Comparison of ENCODE assay signal across 9 cellular contexts in the genomic region with DNA sequence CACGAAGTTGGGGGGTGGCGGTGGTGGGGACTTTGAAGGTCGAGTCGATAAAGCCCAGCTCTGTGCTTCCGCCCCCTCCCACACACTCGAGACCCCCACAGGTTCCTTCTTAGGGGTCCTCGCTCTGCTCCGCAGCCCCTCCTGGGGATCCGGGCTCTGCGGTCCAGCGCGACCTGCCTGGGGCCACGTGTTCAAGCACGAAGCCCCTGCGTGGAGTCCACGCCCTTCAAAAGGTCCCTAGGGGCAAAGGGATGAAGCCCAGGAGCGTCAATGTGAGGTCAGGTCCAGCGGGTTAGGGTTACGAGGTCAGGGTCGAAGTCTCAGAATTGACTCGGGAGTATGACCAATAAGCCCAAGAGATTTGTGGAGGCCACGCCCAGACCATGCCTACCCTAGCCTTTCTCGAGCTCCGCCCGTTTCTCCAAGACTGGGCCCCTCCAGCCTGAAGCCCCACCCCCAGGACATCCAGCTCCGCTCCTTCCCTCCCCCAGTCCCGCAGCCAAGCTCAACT. TPM values are rescaled to one million over a fixed set of nuclear protein-coding genes. Genes with fewer than 3 reads are reported as not detected.
DNase-seq lines count a peak whose midpoint lies in the region; ATAC-seq and TF ChIP-seq lines count a peak whose summit lies in the region.
"Had no signal": no experiment of that assay in that cellular context is flagged by ENCODE, and none has a peak within 500 bp of the region (broad histone marks: within the 10 kb centered on the region; RNA-seq: fewer than 3 reads in every experiment).

No MANE protein-coding gene starts in this region.

- H3K9me3 ChIP-seq in Karpas-422 (ENCODE audit: low read length) (no peaks in the 10 kb centered on the region), heart left ventricle (no peaks in the 10 kb centered on the region)

- intact Hi-C loops in heart left ventricle (cut with DNase I), result loop anchor here in 3 of 10 donors (2.0 to 5.0 kb wide), 3 partner anchors 45 to 123 kb away; no protein-coding TSS in a partner anchor

- no peak overlapping the region for H2AFZ ChIP-seq in Karpas-422 (ENCODE audit: low read length)

- H3K79me2 ChIP-seq in Karpas-422 (ENCODE audit: low read length), result no peaks in the 10 kb centered on the region

- ATAC-seq in heart left ventricle, result peak in 3 of 4 donors; percentile 34 to 54 (median 46)
- ATAC-seq in HG03097 (IDR thresholded peaks at IDR 0.05; ENCODE audit: low FRiP score, unreplicated experiment), result no peak
- ATAC-seq in HG02970 (IDR thresholded peaks at IDR 0.05; ENCODE audit: low FRiP score, unreplicated experiment), result no peak

- no peak for TF ChIP-seq CTCF in heart left ventricle (IDR thresholded peaks at IDR 0.05)

- H3K9me2 ChIP-seq in Karpas-422 (replicated peaks; ENCODE audit: insufficient read depth, low read length), result no peaks in the 10 kb centered on the region

- H3K9ac ChIP-seq in Karpas-422 (ENCODE audit: low read length) (no peak overlapping the region), rectal smooth muscle tissue (ENCODE audit: low read length) (no peak overlapping the region)

- H3K4me2 ChIP-seq in Karpas-422 (ENCODE audit: low read depth, low read length, poor library complexity, severe bottlenecking), result no peak overlapping the region

- H3K4me1 ChIP-seq in Karpas-422 (ENCODE audit: low read length) (peaks cover 4% of the 10 kb centered on the region), heart left ventricle (peaks cover 12 to 45% (median 29%) of the 10 kb centered on the region in 12 donors), rectal smooth muscle tissue (ENCODE audit: control insufficient read depth, insufficient read depth, low read length) (peaks cover 3% of the 10 kb centered on the region)

- H3K4me3 ChIP-seq in Karpas-422 (ENCODE audit: low read length) (no peak overlapping the region), heart left ventricle (peak overlapping the region; percentile 28 to 65 (median 56)), rectal smooth muscle tissue (ENCODE audit: low read length) (peak overlapping the region; percentile 44)

- H3K27ac ChIP-seq in Karpas-422 (ENCODE audit: low read length) (no peak overlapping the region), heart left ventricle (no peak overlapping the region), rectal smooth muscle tissue (ENCODE audit: low read depth, low read length) (no peak overlapping the region)
- H3K27ac ChIP-seq: VCaP had no signal

- TF ChIP-seq POLR2A in heart left ventricle (IDR thresholded peaks at IDR 0.05), result no peak

- no peaks in the 10 kb centered on the region for H3K36me3 ChIP-seq in Karpas-422 (ENCODE audit: insufficient read depth, low read length)
- H3K36me3 ChIP-seq in heart left ventricle, result peaks cover 0 to 16% (median 7%) of the 10 kb centered on the region in 9 donors
- H3K36me3 ChIP-seq in rectal smooth muscle tissue (ENCODE audit: control insufficient read depth, insufficient read depth, low read length), result no peaks in the 10 kb centered on the region

- peaks cover 11% of the 10 kb centered on the region; the same call in 1 of the 2 replicates for H4K20me1 ChIP-seq in Karpas-422 (ENCODE audit: insufficient read depth, low read depth, low read length)

- DNase-seq in EL (peak; percentile 50), Karpas-422 (peak; percentile 68), heart left ventricle (peak in 2 of 5 donors; percentile 60 to 66), NCI-H2196 (lab: John Stamatoyannopoulos, UW; ENCODE audit: unreplicated experiment) (no peak)
- DNase-seq in activated naive CD4-positive, alpha-beta T cell treated with anti-CD3 and anti-CD28 coated beads, Interleukin-2, amount 50 U/mL, for 16 hours, result peak; percentile 32

- WGBS in heart left ventricle, 4 donors, result 0 to 5% (median 4%) methylated on average over 6 to 27 of the region's 27 CpGs

- no peaks in the 10 kb centered on the region for H3K27me3 ChIP-seq in Karpas-422 (ENCODE audit: low read length)
- H3K27me3 ChIP-seq in heart left ventricle, result peaks cover 27 to 68% (median 49%) of the 10 kb centered on the region in 9 donors
- peaks cover 33% of the 10 kb centered on the region for H3K27me3 ChIP-seq in rectal smooth muscle tissue (ENCODE audit: control insufficient read depth, insufficient read depth, low read length)

RNA-seq across cellular contexts. Expression of a gene that starts 0.8 kb away (rescaled TPM):
- total RNA-seq in Karpas-422 (2014; rRNA removed; shearing (Covaris generic); ENCODE audit: low replicate concordance), result not detected in 2 replicates
- under 1 TPM in 8 of 9 donors, not detected in 1; 0.02 to 0.48 (median 0.14) TPM for total RNA-seq in heart left ventricle
- under 1 TPM; 0.04 to 0.11 TPM for polyA plus RNA-seq in heart left ventricle

RNA-seq across cellular contexts. Expression of a gene that starts 12.8 kb away (rescaled TPM):
- 38.8 and 76.8 TPM in 2 replicates for total RNA-seq in Karpas-422 (2014; rRNA removed; shearing (Covaris generic); ENCODE audit: low replicate concordance)
- total RNA-seq in heart left ventricle, result 10 to 100 TPM; 21.6 to 83.0 (median 67.1) TPM
- polyA plus RNA-seq in heart left ventricle, result 10 to 100 TPM; 13.8 to 52.3 TPM

RNA-seq across cellular contexts. Expression of a gene that starts 27.2 kb away (rescaled TPM):
- not detected in 2 replicates for total RNA-seq in Karpas-422 (2014; rRNA removed; shearing (Covaris generic); ENCODE audit: low replicate concordance)
- total RNA-seq in heart left ventricle, result 10 to 100 TPM in 6 of 9 donors, 1 to 10 TPM in 3; 8.9 to 29.5 (median 12.6) TPM
- 10 to 100 TPM in 1 of 2 donors, 1 to 10 TPM in 1; 9.0 to 22.1 TPM for polyA plus RNA-seq in heart left ventricle

RNA-seq across cellular contexts. Expression of a gene that starts 51.5 kb away (rescaled TPM):
- total RNA-seq in Karpas-422 (2014; rRNA removed; shearing (Covaris generic); ENCODE audit: low replicate concordance), result 2.0 and 2.5 TPM in 2 replicates
- total RNA-seq in heart left ventricle, result 1 to 10 TPM in 2 of 9 donors, under 1 TPM in 6, not detected in 1; 0.42 to 2.4 (median 0.83) TPM
- polyA plus RNA-seq in heart left ventricle, result under 1 TPM; 0.29 to 0.46 TPM

Comparison
In these comparisons a context has a peak if more than half of its experiments do, and no peak if none do; other contexts are left out.
1. ATAC-seq: peak in heart left ventricle (3 of 4); none in HG03097 (single experiment) and HG02970 (single experiment).